In the genomic region with DNA sequence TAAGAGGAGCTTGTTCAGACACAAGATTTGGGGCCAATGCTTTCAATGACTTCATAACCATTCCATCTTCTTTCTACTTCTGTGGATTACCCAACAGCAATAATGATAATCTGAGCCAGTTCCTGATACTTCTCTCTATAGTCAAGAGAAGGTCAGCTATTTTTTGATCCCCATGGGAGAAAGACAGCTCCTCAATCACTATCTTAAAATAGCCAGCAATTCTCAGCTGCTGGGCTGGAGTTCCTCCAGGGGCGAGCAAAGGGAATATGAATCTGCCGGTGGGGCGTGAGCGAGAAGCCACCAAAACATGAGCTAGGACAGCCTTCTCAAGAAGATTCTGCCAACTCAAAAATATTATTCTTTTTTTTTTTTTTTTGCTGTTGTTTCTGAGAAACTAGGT, we compare ENCODE assay signal across 17 cellular contexts. TPM values are rescaled to one million over a fixed set of nuclear protein-coding genes. Genes with fewer than 3 reads are reported as not detected.
DNase-seq lines count a peak whose midpoint lies in the region; ATAC-seq and TF ChIP-seq lines count a peak whose summit lies in the region.
"Had no signal": no experiment of that assay in that cellular context is flagged by ENCODE, and none has a peak within 500 bp of the region (broad histone marks: within the 10 kb centered on the region; RNA-seq: fewer than 3 reads in every experiment).

Gene TMEM182, plus strand, starts transcription at position 269 of the 400 bp plus-strand sequence. CDS start 187 bp downstream, outside the sequence.

- peak; percentile 88 to 94 for ATAC-seq in left cardiac atrium

- H3K4me3 ChIP-seq in BLaER1, result no peak within 1 kb of the TSS
- no peak within 1 kb of the TSS for H3K4me3 ChIP-seq in colonic mucosa

- no peak within 1 kb of the TSS for H3K27ac ChIP-seq in BLaER1
- no peak within 1 kb of the TSS for H3K27ac ChIP-seq in colonic mucosa
- H3K27ac ChIP-seq: 22Rv1, C4-2B had no signal

- TF ChIP-seq CTCF in colonic mucosa (IDR thresholded peaks at IDR 0.05), result no peak

- DNase-seq in fibroblast of gingiva (ENCODE audit: low read depth) (peak; percentile 21), left cardiac atrium (peak; percentile 55), posterior vena cava (ENCODE audit: low spot score) (peak; percentile 85), MV-4-11 (lab: John Stamatoyannopoulos, UW) (no peak), colonic mucosa (no peak), dedifferentiated amniotic fluid mesenchymal stem cell (ENCODE audit: extremely low spot score) (no peak)
- no peak for DNase-seq in activated effector memory CD4-positive, alpha-beta T cell treated with anti-CD3 and anti-CD28 coated beads, Interleukin-2, amount 50 U/mL, for 16 hours
- DNase-seq: DMS153, HFFc6, KBM-7, NCI-H1048, NCI-H146, NCI-H2081 treated with DMSO at 0.1 percent for 48 hours, NCI-H510A treated with DMSO at 0.1 percent for 48 hours had no signal

- no peak within 1 kb of the TSS for H3K9ac ChIP-seq in BLaER1
- H3K9ac ChIP-seq in colonic mucosa (ENCODE audit: low read depth in 2 of 2, low read length in 2 of 2), result no peak within 1 kb of the TSS

- peaks cover 6% of the 10 kb centered on the region; the same call in 1 of the 2 replicates for H3K9me3 ChIP-seq in BLaER1
- no peaks in the 10 kb centered on the region for H3K9me3 ChIP-seq in colonic mucosa

- H3K4me2 ChIP-seq in BLaER1, result peak within 1 kb of the TSS; percentile 47

- intact Hi-C loops in left cardiac atrium (cut with DNase I) (no loop called here), posterior vena cava (cut with DNase I) (no loop called here), colonic mucosa (cut with DNase I) (no loop called here)

- H3K36me3 ChIP-seq in BLaER1 (0 out of 2 replicates have a peak, but pooled peaks cover 3% of the 10 kb centered on the region), colonic mucosa (no peaks in the 10 kb centered on the region)

- H3K27me3 ChIP-seq in BLaER1, result no peaks in the 10 kb centered on the region
- H3K27me3 ChIP-seq in colonic mucosa, result no peaks in the 10 kb centered on the region

- H4K20me1 ChIP-seq in BLaER1, result no peaks in the 10 kb centered on the region

- H3K4me1 ChIP-seq in BLaER1 (peaks cover 19% of the 10 kb centered on the region), colonic mucosa (no peaks in the 10 kb centered on the region)

RNA-seq across cellular contexts. Expression of gene TMEM182, which starts in this region (rescaled TPM):
- total RNA-seq in left cardiac atrium, result 100 to 1,000 TPM; 126 to 138 TPM
- total RNA-seq in posterior vena cava, result 1 to 10 TPM; 2.8 to 3.4 TPM
- total RNA-seq in colonic mucosa, result 1 to 10 TPM; 3.4 to 3.8 TPM

Comparison
In these comparisons a context has a peak if more than half of its experiments do, and no peak if none do; other contexts are left out.
1. RNA of gene TMEM182 (total RNA-seq): 126 to 138 TPM in left cardiac atrium; 3.4 to 3.8 TPM in colonic mucosa and 2.8 to 3.4 TPM in posterior vena cava; every median in the first group is over 10 times any median in the second.
2. DNase-seq: peak in fibroblast of gingiva (single experiment), left cardiac atrium (single experiment) and posterior vena cava (single experiment); none in MV-4-11 (single experiment), activated effector memory CD4-positive, alpha-beta T cell treated with anti-CD3 and anti-CD28 coated beads, Interleukin-2, amount 50 U/mL, for 16 hours (single experiment), colonic mucosa (single experiment) and dedifferentiated amniotic fluid mesenchymal stem cell (single experiment).